ENCODE assay signal across 36 cellular contexts in genomic region chr7:98000356-98000755, GRCh38. TPM values are rescaled to one million over a fixed set of nuclear protein-coding genes. Genes with fewer than 3 reads are reported as not detected.
"Had no signal": no experiment of that assay in that cellular context is flagged by ENCODE, and none has a peak within 500 bp of the region (broad histone marks: within the 10 kb centered on the region; RNA-seq: fewer than 3 reads in every experiment).

No MANE protein-coding gene starts in this region.

- H3K4me1 ChIP-seq: adrenal gland, body of pancreas, breast epithelium, Peyer's patch had no signal

- H3K4me3 Mint-ChIP-seq: activated B cell treated with CpG ODN at 0.5 μM for 24 hours; activated CD4-positive, alpha-beta memory T cell treated with anti-CD3 and anti-CD28 coated beads for 36 hours; activated naive CD4-positive, alpha-beta T cell treated with anti-CD3 and anti-CD28 coated beads for 36 hours; activated T-cell treated with anti-CD3 and anti-CD28 coated beads, Interleukin-2, amount 50 U/mL, for 4 hours; activated T-helper 1 cell treated with anti-CD3 and anti-CD28 coated beads, Interleukin-12 subunit alpha, Interleukin-12 subunit beta, Interleukin-2, Interleukin-4 antibody, amounts not matched to agents 30 ng/mL and 10 ng/mL and 1 ng/mL, durations not matched to agents 14 hours and 24 hours and 36 hours had no signal

- H3K9me3 ChIP-seq: adrenal gland, body of pancreas, breast epithelium, MG63, Peyer's patch had no signal

- H3K4me1 Mint-ChIP-seq: activated B cell treated with CpG ODN at 0.5 μM for 24 hours had no signal

- H3K27ac ChIP-seq: adrenal gland, body of pancreas, breast epithelium, Peyer's patch, VCaP had no signal

- H3K36me3 Mint-ChIP-seq: activated CD4-positive, alpha-beta memory T cell treated with anti-CD3 and anti-CD28 coated beads for 36 hours had no signal

- H3K27me3 ChIP-seq: adrenal gland, body of pancreas, breast epithelium, MG63, Peyer's patch had no signal

- ATAC-seq: activated naive CD4-positive, alpha-beta T cell treated with anti-CD3 and anti-CD28 coated beads, Interleukin-2, amount 50 U/mL, for 72 hours; activated T-cell treated with anti-CD3 and anti-CD28 coated beads, Interleukin-2, amount 50 U/mL, for 4 hours; body of pancreas; PC-3 had no signal

- FAIRE-seq: astrocyte, colon had no signal

- H3K9me3 Mint-ChIP-seq: activated CD4-positive, alpha-beta memory T cell treated with anti-CD3 and anti-CD28 coated beads for 36 hours; activated naive CD4-positive, alpha-beta T cell treated with anti-CD3 and anti-CD28 coated beads for 36 hours; activated naive CD4-positive, alpha-beta T cell treated with anti-CD3 and anti-CD28 coated beads, Interleukin-2, amount 50 U/mL, for 72 hours; activated T-cell treated with anti-CD3 and anti-CD28 coated beads, Interleukin-2, amount 50 U/mL, for 4 hours; activated T-helper 1 cell treated with anti-CD3 and anti-CD28 coated beads, Interleukin-12 subunit alpha, Interleukin-12 subunit beta, Interleukin-2, Interleukin-4 antibody, amounts not matched to agents 30 ng/mL and 10 ng/mL and 1 ng/mL, durations not matched to agents 14 hours and 24 hours and 36 hours had no signal

- H3K27ac Mint-ChIP-seq: activated B cell treated with CpG ODN at 0.5 μM for 24 hours; activated CD4-positive, alpha-beta memory T cell treated with anti-CD3 and anti-CD28 coated beads for 36 hours; activated naive CD4-positive, alpha-beta T cell treated with anti-CD3 and anti-CD28 coated beads for 36 hours; activated naive CD4-positive, alpha-beta T cell treated with anti-CD3 and anti-CD28 coated beads, Interleukin-2, amount 50 U/mL, for 72 hours; activated T-helper 1 cell treated with anti-CD3 and anti-CD28 coated beads, Interleukin-12 subunit alpha, Interleukin-12 subunit beta, Interleukin-2, Interleukin-4 antibody, amounts not matched to agents 30 ng/mL and 10 ng/mL and 1 ng/mL, durations not matched to agents 14 hours and 24 hours and 36 hours had no signal

- DNase-seq: activated B cell treated with CpG ODN at 0.5 μM for 24 hours; activated CD4-positive, alpha-beta memory T cell treated with anti-CD3 and anti-CD28 coated beads for 36 hours; activated CD4-positive, alpha-beta T cell treated with anti-CD3 and anti-CD28 coated beads for 4 hours; activated CD4-positive, alpha-beta T cell treated with anti-CD3 and anti-CD28 coated beads, Interleukin-2, amount 50 U/mL, for 1 hour; activated CD4-positive, CD25-positive, alpha-beta regulatory T cell treated with anti-CD3 and anti-CD28 coated beads, Interleukin-2, amount 50 U/mL, for 72 hours; activated CD8-positive, alpha-beta memory T cell treated with anti-CD3 and anti-CD28 coated beads, Interleukin-2, amount 50 U/mL, for 4 hours; activated gamma-delta T cell treated with Interleukin-2 at 50 U/mL for 16 hours; activated naive CD4-positive, alpha-beta T cell treated with anti-CD3 and anti-CD28 coated beads for 36 hours; activated T-cell treated with anti-CD3 and anti-CD28 coated beads for 4 hours; activated T-cell treated with anti-CD3 and anti-CD28 coated beads, Interleukin-2, amount 50 U/mL, for 4 hours; adrenal gland; body of pancreas; Kasumi-1; MG63; MV-4-11; NCI-H1092; NCI-H1436 treated with DMSO at 0.1 percent for 48 hours; NCI-H1694 treated with DMSO at 0.1 percent for 48 hours; NCI-H2029; NCI-H345; NCI-H524 treated with DMSO at 0.1 percent for 48 hours; PC-3; Peyer's patch; Right ventricle myocardium superior; SW 1271; T-helper 1 cell; T-helper 2 cell; T-helper 9 cell had no signal

RNA-seq across cellular contexts. Expression of gene OCM2, which starts 10.4 kb away (rescaled TPM):
- total RNA-seq: activated B cell treated with CpG ODN at 0.5 μM for 24 hours; activated CD4-positive, alpha-beta memory T cell treated with anti-CD3 and anti-CD28 coated beads for 36 hours; activated naive CD4-positive, alpha-beta T cell treated with anti-CD3 and anti-CD28 coated beads for 36 hours; activated naive CD4-positive, alpha-beta T cell treated with anti-CD3 and anti-CD28 coated beads, Interleukin-2, amount 50 U/mL, for 72 hours; activated T-cell treated with anti-CD3 and anti-CD28 coated beads, Interleukin-2, amount 50 U/mL, for 4 hours; activated T-helper 1 cell treated with anti-CD3 and anti-CD28 coated beads, Interleukin-12 subunit alpha, Interleukin-12 subunit beta, Interleukin-2, Interleukin-4 antibody, amounts not matched to agents 30 ng/mL and 10 ng/mL and 1 ng/mL, durations not matched to agents 14 hours and 24 hours and 36 hours; adrenal gland; astrocyte; body of pancreas; breast epithelium; cerebellum; NCI-H460; PC-3; Peyer's patch; Right ventricle myocardium superior had no signal
- polyA plus RNA-seq: adrenal gland had no signal
